In the genomic region with DNA sequence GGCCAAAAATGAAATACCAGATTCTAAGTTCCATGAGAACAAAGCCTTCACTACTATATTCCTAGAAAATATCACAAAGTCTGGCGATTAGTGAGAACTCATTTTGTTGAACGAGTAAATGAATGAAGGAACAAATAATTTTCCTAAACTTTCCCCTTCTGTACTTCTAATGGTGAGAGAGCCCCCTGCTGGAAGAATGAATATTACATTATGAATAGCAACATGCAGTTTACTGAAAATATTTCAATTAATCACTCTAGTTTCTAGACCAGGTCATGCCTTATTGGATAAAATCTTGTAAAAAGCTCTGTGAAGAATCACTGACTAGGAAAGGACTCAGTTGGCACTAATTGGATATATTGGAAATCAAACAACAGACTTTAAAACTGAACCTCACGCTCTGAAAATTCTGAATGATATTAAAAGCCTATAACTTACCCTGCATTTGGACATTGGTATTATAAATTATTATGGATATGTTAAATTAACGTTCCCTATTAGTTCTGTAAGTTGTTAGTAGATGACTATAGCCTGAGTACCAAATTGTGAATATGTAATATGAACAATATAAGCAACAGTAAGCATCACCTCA, we compare ENCODE assay signal across 1 cellular context.
A peak's percentile ranks its signal among the peaks of the same experiment; 100 is the strongest.
TF ChIP-seq lines count a peak whose summit lies in the region.

No MANE protein-coding gene starts in this region.

TF ChIP-seq in K562, 482 proteins besides CTCF, POLR2A, EP300 and RAD21 (continued from another document and continues in another):
- TF ChIP-seq, protein P1, sequence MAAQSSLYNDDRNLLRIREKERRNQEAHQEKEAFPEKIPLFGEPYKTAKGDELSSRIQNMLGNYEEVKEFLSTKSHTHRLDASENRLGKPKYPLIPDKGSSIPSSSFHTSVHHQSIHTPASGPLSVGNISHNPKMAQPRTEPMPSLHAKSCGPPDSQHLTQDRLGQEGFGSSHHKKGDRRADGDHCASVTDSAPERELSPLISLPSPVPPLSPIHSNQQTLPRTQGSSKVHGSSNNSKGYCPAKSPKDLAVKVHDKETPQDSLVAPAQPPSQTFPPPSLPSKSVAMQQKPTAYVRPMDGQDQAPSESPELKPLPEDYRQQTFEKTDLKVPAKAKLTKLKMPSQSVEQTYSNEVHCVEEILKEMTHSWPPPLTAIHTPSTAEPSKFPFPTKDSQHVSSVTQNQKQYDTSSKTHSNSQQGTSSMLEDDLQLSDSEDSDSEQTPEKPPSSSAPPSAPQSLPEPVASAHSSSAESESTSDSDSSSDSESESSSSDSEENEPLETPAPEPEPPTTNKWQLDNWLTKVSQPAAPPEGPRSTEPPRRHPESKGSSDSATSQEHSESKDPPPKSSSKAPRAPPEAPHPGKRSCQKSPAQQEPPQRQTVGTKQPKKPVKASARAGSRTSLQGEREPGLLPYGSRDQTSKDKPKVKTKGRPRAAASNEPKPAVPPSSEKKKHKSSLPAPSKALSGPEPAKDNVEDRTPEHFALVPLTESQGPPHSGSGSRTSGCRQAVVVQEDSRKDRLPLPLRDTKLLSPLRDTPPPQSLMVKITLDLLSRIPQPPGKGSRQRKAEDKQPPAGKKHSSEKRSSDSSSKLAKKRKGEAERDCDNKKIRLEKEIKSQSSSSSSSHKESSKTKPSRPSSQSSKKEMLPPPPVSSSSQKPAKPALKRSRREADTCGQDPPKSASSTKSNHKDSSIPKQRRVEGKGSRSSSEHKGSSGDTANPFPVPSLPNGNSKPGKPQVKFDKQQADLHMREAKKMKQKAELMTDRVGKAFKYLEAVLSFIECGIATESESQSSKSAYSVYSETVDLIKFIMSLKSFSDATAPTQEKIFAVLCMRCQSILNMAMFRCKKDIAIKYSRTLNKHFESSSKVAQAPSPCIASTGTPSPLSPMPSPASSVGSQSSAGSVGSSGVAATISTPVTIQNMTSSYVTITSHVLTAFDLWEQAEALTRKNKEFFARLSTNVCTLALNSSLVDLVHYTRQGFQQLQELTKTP (IDR thresholded peaks at IDR 0.05; ENCODE audit: low read depth in 1 of 2, partially characterized antibody in 2 of 2) = no peak
- TF ChIP-seq E2F4 (CRISPR knock-in tag; IDR thresholded peaks at IDR 0.05; ENCODE audit: low read depth) = no peak
- no peak for TF ChIP-seq ZNF212 (CRISPR knock-in tag; IDR thresholded peaks at IDR 0.05)
- TF ChIP-seq ZNF124 (CRISPR knock-in tag; IDR thresholded peaks at IDR 0.05) = no peak
- TF ChIP-seq ZBTB9 (CRISPR knock-in tag; IDR thresholded peaks at IDR 0.05) = no peak
- no peak for TF ChIP-seq GTF3C2 (IDR thresholded peaks at IDR 0.05; ENCODE audit: borderline replicate concordance, extremely low read depth, insufficient read length)
- TF ChIP-seq, protein P2, sequence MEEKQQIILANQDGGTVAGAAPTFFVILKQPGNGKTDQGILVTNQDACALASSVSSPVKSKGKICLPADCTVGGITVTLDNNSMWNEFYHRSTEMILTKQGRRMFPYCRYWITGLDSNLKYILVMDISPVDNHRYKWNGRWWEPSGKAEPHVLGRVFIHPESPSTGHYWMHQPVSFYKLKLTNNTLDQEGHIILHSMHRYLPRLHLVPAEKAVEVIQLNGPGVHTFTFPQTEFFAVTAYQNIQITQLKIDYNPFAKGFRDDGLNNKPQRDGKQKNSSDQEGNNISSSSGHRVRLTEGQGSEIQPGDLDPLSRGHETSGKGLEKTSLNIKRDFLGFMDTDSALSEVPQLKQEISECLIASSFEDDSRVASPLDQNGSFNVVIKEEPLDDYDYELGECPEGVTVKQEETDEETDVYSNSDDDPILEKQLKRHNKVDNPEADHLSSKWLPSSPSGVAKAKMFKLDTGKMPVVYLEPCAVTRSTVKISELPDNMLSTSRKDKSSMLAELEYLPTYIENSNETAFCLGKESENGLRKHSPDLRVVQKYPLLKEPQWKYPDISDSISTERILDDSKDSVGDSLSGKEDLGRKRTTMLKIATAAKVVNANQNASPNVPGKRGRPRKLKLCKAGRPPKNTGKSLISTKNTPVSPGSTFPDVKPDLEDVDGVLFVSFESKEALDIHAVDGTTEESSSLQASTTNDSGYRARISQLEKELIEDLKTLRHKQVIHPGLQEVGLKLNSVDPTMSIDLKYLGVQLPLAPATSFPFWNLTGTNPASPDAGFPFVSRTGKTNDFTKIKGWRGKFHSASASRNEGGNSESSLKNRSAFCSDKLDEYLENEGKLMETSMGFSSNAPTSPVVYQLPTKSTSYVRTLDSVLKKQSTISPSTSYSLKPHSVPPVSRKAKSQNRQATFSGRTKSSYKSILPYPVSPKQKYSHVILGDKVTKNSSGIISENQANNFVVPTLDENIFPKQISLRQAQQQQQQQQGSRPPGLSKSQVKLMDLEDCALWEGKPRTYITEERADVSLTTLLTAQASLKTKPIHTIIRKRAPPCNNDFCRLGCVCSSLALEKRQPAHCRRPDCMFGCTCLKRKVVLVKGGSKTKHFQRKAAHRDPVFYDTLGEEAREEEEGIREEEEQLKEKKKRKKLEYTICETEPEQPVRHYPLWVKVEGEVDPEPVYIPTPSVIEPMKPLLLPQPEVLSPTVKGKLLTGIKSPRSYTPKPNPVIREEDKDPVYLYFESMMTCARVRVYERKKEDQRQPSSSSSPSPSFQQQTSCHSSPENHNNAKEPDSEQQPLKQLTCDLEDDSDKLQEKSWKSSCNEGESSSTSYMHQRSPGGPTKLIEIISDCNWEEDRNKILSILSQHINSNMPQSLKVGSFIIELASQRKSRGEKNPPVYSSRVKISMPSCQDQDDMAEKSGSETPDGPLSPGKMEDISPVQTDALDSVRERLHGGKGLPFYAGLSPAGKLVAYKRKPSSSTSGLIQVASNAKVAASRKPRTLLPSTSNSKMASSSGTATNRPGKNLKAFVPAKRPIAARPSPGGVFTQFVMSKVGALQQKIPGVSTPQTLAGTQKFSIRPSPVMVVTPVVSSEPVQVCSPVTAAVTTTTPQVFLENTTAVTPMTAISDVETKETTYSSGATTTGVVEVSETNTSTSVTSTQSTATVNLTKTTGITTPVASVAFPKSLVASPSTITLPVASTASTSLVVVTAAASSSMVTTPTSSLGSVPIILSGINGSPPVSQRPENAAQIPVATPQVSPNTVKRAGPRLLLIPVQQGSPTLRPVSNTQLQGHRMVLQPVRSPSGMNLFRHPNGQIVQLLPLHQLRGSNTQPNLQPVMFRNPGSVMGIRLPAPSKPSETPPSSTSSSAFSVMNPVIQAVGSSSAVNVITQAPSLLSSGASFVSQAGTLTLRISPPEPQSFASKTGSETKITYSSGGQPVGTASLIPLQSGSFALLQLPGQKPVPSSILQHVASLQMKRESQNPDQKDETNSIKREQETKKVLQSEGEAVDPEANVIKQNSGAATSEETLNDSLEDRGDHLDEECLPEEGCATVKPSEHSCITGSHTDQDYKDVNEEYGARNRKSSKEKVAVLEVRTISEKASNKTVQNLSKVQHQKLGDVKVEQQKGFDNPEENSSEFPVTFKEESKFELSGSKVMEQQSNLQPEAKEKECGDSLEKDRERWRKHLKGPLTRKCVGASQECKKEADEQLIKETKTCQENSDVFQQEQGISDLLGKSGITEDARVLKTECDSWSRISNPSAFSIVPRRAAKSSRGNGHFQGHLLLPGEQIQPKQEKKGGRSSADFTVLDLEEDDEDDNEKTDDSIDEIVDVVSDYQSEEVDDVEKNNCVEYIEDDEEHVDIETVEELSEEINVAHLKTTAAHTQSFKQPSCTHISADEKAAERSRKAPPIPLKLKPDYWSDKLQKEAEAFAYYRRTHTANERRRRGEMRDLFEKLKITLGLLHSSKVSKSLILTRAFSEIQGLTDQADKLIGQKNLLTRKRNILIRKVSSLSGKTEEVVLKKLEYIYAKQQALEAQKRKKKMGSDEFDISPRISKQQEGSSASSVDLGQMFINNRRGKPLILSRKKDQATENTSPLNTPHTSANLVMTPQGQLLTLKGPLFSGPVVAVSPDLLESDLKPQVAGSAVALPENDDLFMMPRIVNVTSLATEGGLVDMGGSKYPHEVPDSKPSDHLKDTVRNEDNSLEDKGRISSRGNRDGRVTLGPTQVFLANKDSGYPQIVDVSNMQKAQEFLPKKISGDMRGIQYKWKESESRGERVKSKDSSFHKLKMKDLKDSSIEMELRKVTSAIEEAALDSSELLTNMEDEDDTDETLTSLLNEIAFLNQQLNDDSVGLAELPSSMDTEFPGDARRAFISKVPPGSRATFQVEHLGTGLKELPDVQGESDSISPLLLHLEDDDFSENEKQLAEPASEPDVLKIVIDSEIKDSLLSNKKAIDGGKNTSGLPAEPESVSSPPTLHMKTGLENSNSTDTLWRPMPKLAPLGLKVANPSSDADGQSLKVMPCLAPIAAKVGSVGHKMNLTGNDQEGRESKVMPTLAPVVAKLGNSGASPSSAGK (IDR thresholded peaks at IDR 0.05) = no peak
- TF ChIP-seq ZEB2 (IDR thresholded peaks at IDR 0.05) = 0 out of 2 replicates have a peak, but pooled peaks have one; percentile 13
- TF ChIP-seq, protein P3, sequence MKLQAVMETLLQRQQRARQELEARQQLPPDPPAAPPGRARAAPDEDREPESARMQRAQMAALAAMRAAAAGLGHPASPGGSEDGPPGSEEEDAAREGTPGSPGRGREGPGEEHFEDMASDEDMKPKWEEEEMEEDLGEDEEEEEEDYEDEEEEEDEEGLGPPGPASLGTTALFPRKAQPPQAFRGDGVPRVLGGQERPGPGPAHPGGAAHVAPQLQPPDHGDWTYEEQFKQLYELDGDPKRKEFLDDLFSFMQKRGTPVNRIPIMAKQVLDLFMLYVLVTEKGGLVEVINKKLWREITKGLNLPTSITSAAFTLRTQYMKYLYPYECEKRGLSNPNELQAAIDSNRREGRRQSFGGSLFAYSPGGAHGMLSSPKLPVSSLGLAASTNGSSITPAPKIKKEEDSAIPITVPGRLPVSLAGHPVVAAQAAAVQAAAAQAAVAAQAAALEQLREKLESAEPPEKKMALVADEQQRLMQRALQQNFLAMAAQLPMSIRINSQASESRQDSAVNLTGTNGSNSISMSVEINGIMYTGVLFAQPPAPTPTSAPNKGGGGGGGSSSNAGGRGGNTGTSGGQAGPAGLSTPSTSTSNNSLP (IDR thresholded peaks at IDR 0.05; ENCODE audit: borderline replicate concordance, low read depth, low read length) = peak; percentile 64; the same call in 1 of the 2 replicates
- TF ChIP-seq THRAP3 (IDR thresholded peaks at IDR 0.05; ENCODE audit: borderline replicate concordance) = 0 out of 2 replicates have a peak, but pooled peaks have one; percentile 27
- no peak for TF ChIP-seq ZNF311 (CRISPR knock-in tag; IDR thresholded peaks at IDR 0.05)
- TF ChIP-seq JUND (IDR thresholded peaks at IDR 0.05; ENCODE audit: borderline replicate concordance, low read depth, low read length) = no peak; the same call in 1 of the 2 replicates
- no peak; the same call in 1 of the 3 replicates for TF ChIP-seq JUND (tag; IDR thresholded peaks at IDR 0.05; ENCODE audit: borderline replicate concordance, low read depth, low read length)
- TF ChIP-seq, protein P4, sequence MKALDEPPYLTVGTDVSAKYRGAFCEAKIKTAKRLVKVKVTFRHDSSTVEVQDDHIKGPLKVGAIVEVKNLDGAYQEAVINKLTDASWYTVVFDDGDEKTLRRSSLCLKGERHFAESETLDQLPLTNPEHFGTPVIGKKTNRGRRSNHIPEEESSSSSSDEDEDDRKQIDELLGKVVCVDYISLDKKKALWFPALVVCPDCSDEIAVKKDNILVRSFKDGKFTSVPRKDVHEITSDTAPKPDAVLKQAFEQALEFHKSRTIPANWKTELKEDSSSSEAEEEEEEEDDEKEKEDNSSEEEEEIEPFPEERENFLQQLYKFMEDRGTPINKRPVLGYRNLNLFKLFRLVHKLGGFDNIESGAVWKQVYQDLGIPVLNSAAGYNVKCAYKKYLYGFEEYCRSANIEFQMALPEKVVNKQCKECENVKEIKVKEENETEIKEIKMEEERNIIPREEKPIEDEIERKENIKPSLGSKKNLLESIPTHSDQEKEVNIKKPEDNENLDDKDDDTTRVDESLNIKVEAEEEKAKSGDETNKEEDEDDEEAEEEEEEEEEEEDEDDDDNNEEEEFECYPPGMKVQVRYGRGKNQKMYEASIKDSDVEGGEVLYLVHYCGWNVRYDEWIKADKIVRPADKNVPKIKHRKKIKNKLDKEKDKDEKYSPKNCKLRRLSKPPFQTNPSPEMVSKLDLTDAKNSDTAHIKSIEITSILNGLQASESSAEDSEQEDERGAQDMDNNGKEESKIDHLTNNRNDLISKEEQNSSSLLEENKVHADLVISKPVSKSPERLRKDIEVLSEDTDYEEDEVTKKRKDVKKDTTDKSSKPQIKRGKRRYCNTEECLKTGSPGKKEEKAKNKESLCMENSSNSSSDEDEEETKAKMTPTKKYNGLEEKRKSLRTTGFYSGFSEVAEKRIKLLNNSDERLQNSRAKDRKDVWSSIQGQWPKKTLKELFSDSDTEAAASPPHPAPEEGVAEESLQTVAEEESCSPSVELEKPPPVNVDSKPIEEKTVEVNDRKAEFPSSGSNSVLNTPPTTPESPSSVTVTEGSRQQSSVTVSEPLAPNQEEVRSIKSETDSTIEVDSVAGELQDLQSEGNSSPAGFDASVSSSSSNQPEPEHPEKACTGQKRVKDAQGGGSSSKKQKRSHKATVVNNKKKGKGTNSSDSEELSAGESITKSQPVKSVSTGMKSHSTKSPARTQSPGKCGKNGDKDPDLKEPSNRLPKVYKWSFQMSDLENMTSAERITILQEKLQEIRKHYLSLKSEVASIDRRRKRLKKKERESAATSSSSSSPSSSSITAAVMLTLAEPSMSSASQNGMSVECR (CRISPR knock-in tag; IDR thresholded peaks at IDR 0.05) = no peak
- no peak for TF ChIP-seq FIP1L1 (IDR thresholded peaks at IDR 0.05; ENCODE audit: low read depth, low read length, poor library complexity, severe bottlenecking)
- 0 out of 2 replicates have a peak, but pooled peaks have one; percentile 25 for TF ChIP-seq PML (IDR thresholded peaks at IDR 0.05; ENCODE audit: low read length)
